13 cellular contexts compared by ENCODE assay signal in genomic region chr4:147492761-147493160, GRCh38. TPM values are rescaled to one million over a fixed set of nuclear protein-coding genes. Genes with fewer than 3 reads are reported as not detected.
DNase-seq lines count a peak whose midpoint lies in the region; ATAC-seq and TF ChIP-seq lines count a peak whose summit lies in the region.
"Had no signal": no experiment of that assay in that cellular context is flagged by ENCODE, and none has a peak within 500 bp of the region (broad histone marks: within the 10 kb centered on the region; RNA-seq: fewer than 3 reads in every experiment).

No MANE protein-coding gene starts in this region.

- no peaks in the 10 kb centered on the region for H3K36me3 Mint-ChIP-seq in activated CD4-positive, alpha-beta T cell treated with anti-CD3 and anti-CD28 coated beads for 36 hours (ENCODE audit: low read depth)

- TF ChIP-seq CTCF in adrenal gland (IDR thresholded peaks at IDR 0.05) = no peak
- no peak for TF ChIP-seq CTCF in heart left ventricle (IDR thresholded peaks at IDR 0.05)

- no peaks in the 10 kb centered on the region for H3K4me1 Mint-ChIP-seq in activated CD4-positive, alpha-beta T cell treated with anti-CD3 and anti-CD28 coated beads for 36 hours

- H3K9me3 Mint-ChIP-seq in activated CD4-positive, alpha-beta T cell treated with anti-CD3 and anti-CD28 coated beads for 36 hours (ENCODE audit: low read depth) = no peaks in the 10 kb centered on the region
- H3K9me3 Mint-ChIP-seq: activated T-cell treated with anti-CD3 and anti-CD28 coated beads, Interleukin-2, amount 50 U/mL, for 4 hours had no signal

- H3K4me3 Mint-ChIP-seq in activated CD4-positive, alpha-beta T cell treated with anti-CD3 and anti-CD28 coated beads for 36 hours = no peak overlapping the region
- H3K4me3 Mint-ChIP-seq: activated T-cell treated with anti-CD3 and anti-CD28 coated beads, Interleukin-2, amount 50 U/mL, for 4 hours had no signal

- WGBS in adrenal gland, 4 donors = 17 to 25% (median 18%) methylated on average over 6 of the region's 6 CpGs
- WGBS in heart left ventricle, 4 donors = 2 to 11% (median 7%) methylated on average over 6 of the region's 6 CpGs

- TF ChIP-seq POLR2A in adrenal gland (IDR thresholded peaks at IDR 0.05) (no peak), heart left ventricle (IDR thresholded peaks at IDR 0.05) (no peak)

- H3K27me3 Mint-ChIP-seq in activated CD4-positive, alpha-beta T cell treated with anti-CD3 and anti-CD28 coated beads for 36 hours = peaks cover 12% of the 10 kb centered on the region

- no peaks in the 10 kb centered on the region for H3K36me3 ChIP-seq in adrenal gland (replicated peaks in 1 of 2)
- no peaks in the 10 kb centered on the region for H3K36me3 ChIP-seq in heart left ventricle
- H3K36me3 ChIP-seq: SJSA1 had no signal

- H3K4me1 ChIP-seq in adrenal gland (replicated peaks in 1 of 2) (no peaks in the 10 kb centered on the region), heart left ventricle (peaks cover 0 to 52% (median 8%) of the 10 kb centered on the region in 12 donors)
- H3K4me1 ChIP-seq: SJSA1 had no signal

- intact Hi-C loops in adrenal gland (cut with DNase I) = no loop called here
- intact Hi-C loops in heart left ventricle (cut with DNase I) = no loop called here
- intact Hi-C loops in activated CD4-positive, alpha-beta T cell treated with anti-CD3 and anti-CD28 coated beads for 36 hours (cut with DNase I, micrococcal nuclease) = no loop called here

- POLR2A ChIA-PET in activated CD4-positive, alpha-beta T cell treated with anti-CD3 and anti-CD28 coated beads for 36 hours (lab: Charles Lee) = no interaction called here

- H3K27ac Mint-ChIP-seq in activated CD4-positive, alpha-beta T cell treated with anti-CD3 and anti-CD28 coated beads for 36 hours = no peak overlapping the region

- peak overlapping the region in 1 of 5 donors; percentile 45 for H3K27ac ChIP-seq in adrenal gland
- H3K27ac ChIP-seq in heart left ventricle = peak overlapping the region in 11 of 12 donors; percentile 3 to 77 (median 51)
- H3K27ac ChIP-seq: SJSA1 had no signal

- H3K9me3 ChIP-seq in adrenal gland (replicated peaks in 1 of 3) (no peaks in the 10 kb centered on the region), heart left ventricle (no peaks in the 10 kb centered on the region)
- H3K9me3 ChIP-seq: SJSA1 had no signal

- no peaks in the 10 kb centered on the region for H3K27me3 ChIP-seq in adrenal gland
- H3K27me3 ChIP-seq in heart left ventricle = no peaks in the 10 kb centered on the region
- H3K27me3 ChIP-seq: SJSA1 had no signal

- DNase-seq in EL (peak; percentile 69), adrenal gland (peak in 6 of 7 donors; percentile 10 to 61 (median 23)), heart left ventricle (peak in 4 of 5 donors; percentile 72 to 82 (median 73)), retina (peak; percentile 12), NCI-H1092 (lab: John Stamatoyannopoulos, UW) (no peak), NOMO-1 (lab: John Stamatoyannopoulos, UW; ENCODE audit: unreplicated experiment in 2 of 2) (no peak), NCI-H2227 treated with DMSO at 0.1 percent for 48 hours (lab: John Stamatoyannopoulos, UW) (no peak)
- no peak for DNase-seq in activated CD4-positive, alpha-beta T cell treated with anti-CD3 and anti-CD28 coated beads for 36 hours
- DNase-seq: activated CD4-positive, alpha-beta T cell treated with anti-CD3 and anti-CD28 coated beads for 1 hour; activated T-cell treated with anti-CD3 and anti-CD28 coated beads, Interleukin-2, amount 50 U/mL, for 4 hours; NCI-H1105; NCI-H526 treated with DMSO at 0.1 percent for 48 hours had no signal

- H3K4me3 ChIP-seq in adrenal gland = no peak overlapping the region
- H3K4me3 ChIP-seq in heart left ventricle = peak overlapping the region in 3 of 12 donors; percentile 0 to 25 (median 14)
- H3K4me3 ChIP-seq: SJSA1 had no signal

- CTCF ChIA-PET in activated CD4-positive, alpha-beta T cell treated with anti-CD3 and anti-CD28 coated beads for 36 hours (lab: Charles Lee) = interaction anchor here (1.5 kb wide), 1 partner anchor 374 kb away, joined by 3 read pairs; no protein-coding TSS in a partner anchor

- ATAC-seq in heart left ventricle = peak; percentile 90 to 96 (median 93)
- no peak for ATAC-seq in activated CD4-positive, alpha-beta T cell treated with anti-CD3 and anti-CD28 coated beads for 36 hours
- ATAC-seq: activated T-cell treated with anti-CD3 and anti-CD28 coated beads, Interleukin-2, amount 50 U/mL, for 4 hours had no signal

RNA-seq across cellular contexts. Expression of gene EDNRA, which starts 11.9 kb away (rescaled TPM):
- 1 to 10 TPM; 2.4 to 9.7 (median 5.2) TPM for total RNA-seq in adrenal gland
- polyA plus RNA-seq in adrenal gland = 1 to 10 TPM; 1.6 to 3.9 (median 2.7) TPM
- 10 to 100 TPM in 8 of 9 donors, 1 to 10 TPM in 1; 6.8 to 39.0 (median 16.3) TPM for total RNA-seq in heart left ventricle
- 10 to 100 TPM in 1 of 2 donors, 1 to 10 TPM in 1; 3.8 to 12.0 TPM for polyA plus RNA-seq in heart left ventricle
- not detected for total RNA-seq in activated CD4-positive, alpha-beta T cell treated with anti-CD3 and anti-CD28 coated beads for 36 hours

Comparison
In these comparisons a context has a peak if more than half of its experiments do, and no peak if none do; other contexts are left out.
1. DNase-seq: peak in EL (single experiment), adrenal gland (6 of 7), heart left ventricle (4 of 5) and retina (single experiment); none in NCI-H1092 (single experiment), NOMO-1 (0 of 2), NCI-H2227 treated with DMSO at 0.1 percent for 48 hours (single experiment) and activated CD4-positive, alpha-beta T cell treated with anti-CD3 and anti-CD28 coated beads for 36 hours (single experiment).